Comparison of ENCODE assay signal across 30 cellular contexts in genomic region chr4:114921191-114921590, GRCh38.
"Had no signal": no experiment of that assay in that cellular context is flagged by ENCODE, and none has a peak within 500 bp of the region (broad histone marks: within the 10 kb centered on the region; RNA-seq: fewer than 3 reads in every experiment).

No MANE protein-coding gene starts in this region.

- H3K9me3 Mint-ChIP-seq: mesothelial cell of epicardium; naive B cell; nephron progenitor cell; neural progenitor cell; stimulated activated memory B cell treated with anti-CD40 and anti-IgM and Interleukin-4, amounts not matched to agents 10 μg/mL and 1 μg/mL and 100 μg/mL, for 72 hours; type B pancreatic cell had no signal

- H3K9ac ChIP-seq: neural progenitor cell had no signal

- H3K4me1 ChIP-seq: left lung, lower lobe of right lung, right atrium auricular region, right lobe of liver, uterus had no signal

- H3K9me3 ChIP-seq: left lung, lower lobe of right lung, neutrophil, ovary, right atrium auricular region, right lobe of liver, tibial nerve, uterus had no signal

- ATAC-seq: left lung; lower lobe of right lung; natural killer cell; right lobe of liver; stimulated activated memory B cell treated with anti-CD40 and anti-IgM and Interleukin-4, amounts not matched to agents 10 μg/mL and 1 μg/mL and 100 μg/mL, for 72 hours; stimulated activated naive CD8-positive, alpha-beta T cell treated with anti-CD3 and anti-CD28 coated beads, Interleukin-15, amount 100 ng/mL, for 72 hours had no signal

- DNase-seq: immature natural killer cell; left colon; left lung; mammary epithelial cell; mesenchymal stem cell; naive B cell; natural killer cell; nephron progenitor cell; occipital lobe; ovary; right lobe of liver; stimulated activated CD4-positive, alpha-beta T cell treated with anti-CD3 and anti-CD28 coated beads, Interleukin-1b, Interleukin-23, amount 100 ng/mL, for 48 hours; stimulated activated CD4-positive, alpha-beta T cell treated with anti-CD3 and anti-CD28 coated beads, Interleukin-2, amount 100 ng/mL, for 48 hours; stimulated activated CD4-positive, alpha-beta T cell treated with anti-CD3 and anti-CD28 coated beads, Interleukin-4, amount 100 ng/mL, for 4 hours; stimulated activated CD8-positive, alpha-beta memory T cell treated with anti-CD3 and anti-CD28 coated beads, Interleukin-4, amount 100 ng/mL, for 48 hours; stimulated activated naive CD4-positive, alpha-beta T cell treated with Interleukin-2 at 50 U/mL for 16 hours; stimulated activated naive CD8-positive, alpha-beta T cell treated with anti-CD3 and anti-CD28 coated beads, Interleukin-15, amount 100 ng/mL, for 72 hours; substantia nigra; uterus had no signal

- H3K36me3 ChIP-seq: left lung, lower lobe of right lung, neural progenitor cell, neutrophil, ovary, right atrium auricular region, right lobe of liver, tibial nerve, uterus had no signal

- FAIRE-seq: kidney had no signal

- H3K4me3 ChIP-seq: left lung, lower lobe of right lung, neural progenitor cell, ovary, right atrium auricular region, right lobe of liver, smooth muscle cell, tibial nerve, uterus had no signal

- H3K27ac ChIP-seq: left lung, lower lobe of right lung, neutrophil, ovary, right atrium auricular region, right lobe of liver, tibial nerve, uterus had no signal

- H3K27me3 Mint-ChIP-seq: naive B cell; progenitor cell of endocrine pancreas; stimulated activated memory B cell treated with anti-CD40 and anti-IgM and Interleukin-4, amounts not matched to agents 10 μg/mL and 1 μg/mL and 100 μg/mL, for 72 hours; stimulated activated naive CD8-positive, alpha-beta T cell treated with anti-CD3 and anti-CD28 coated beads, Interleukin-15, amount 100 ng/mL, for 72 hours; type B pancreatic cell had no signal

- H3K36me3 Mint-ChIP-seq: immature natural killer cell; mesothelial cell of epicardium; naive B cell; natural killer cell; neural progenitor cell; stimulated activated memory B cell treated with anti-CD40 and anti-IgM and Interleukin-4, amounts not matched to agents 10 μg/mL and 1 μg/mL and 100 μg/mL, for 72 hours; type B pancreatic cell had no signal

- H3K27ac Mint-ChIP-seq: immature natural killer cell; mesothelial cell of epicardium; naive B cell; natural killer cell; nephron progenitor cell; stimulated activated memory B cell treated with anti-CD40 and anti-IgM and Interleukin-4, amounts not matched to agents 10 μg/mL and 1 μg/mL and 100 μg/mL, for 72 hours; stimulated activated naive CD8-positive, alpha-beta T cell treated with anti-CD3 and anti-CD28 coated beads, Interleukin-15, amount 100 ng/mL, for 72 hours had no signal

- H3K4me2 ChIP-seq: smooth muscle cell had no signal

- H3K27me3 ChIP-seq: left lung, neural progenitor cell, neutrophil, ovary, right atrium auricular region, right lobe of liver, tibial nerve, uterus had no signal

- H3K4me1 Mint-ChIP-seq: immature natural killer cell; naive B cell; natural killer cell; stimulated activated memory B cell treated with anti-CD40 and anti-IgM and Interleukin-4, amounts not matched to agents 10 μg/mL and 1 μg/mL and 100 μg/mL, for 72 hours; stimulated activated naive CD8-positive, alpha-beta T cell treated with anti-CD3 and anti-CD28 coated beads, Interleukin-15, amount 100 ng/mL, for 72 hours had no signal

- H3K4me3 Mint-ChIP-seq: immature natural killer cell; mesothelial cell of epicardium; natural killer cell; nephron progenitor cell; stimulated activated memory B cell treated with anti-CD40 and anti-IgM and Interleukin-4, amounts not matched to agents 10 μg/mL and 1 μg/mL and 100 μg/mL, for 72 hours; stimulated activated naive CD8-positive, alpha-beta T cell treated with anti-CD3 and anti-CD28 coated beads, Interleukin-15, amount 100 ng/mL, for 72 hours had no signal

- H2AFZ ChIP-seq: neural progenitor cell had no signal
